Comparison of ENCODE assay signal across 11 cellular contexts in genomic region chr12:6205144-6205539, GRCh38. TPM values are rescaled to one million over a fixed set of nuclear protein-coding genes. Genes with fewer than 3 reads are reported as not detected.
A peak's percentile ranks its signal among the peaks of the same experiment; 100 is the strongest.
DNase-seq lines count a peak whose midpoint lies in the region; ATAC-seq and TF ChIP-seq lines count a peak whose summit lies in the region.
"Had no signal": no experiment of that assay in that cellular context is flagged by ENCODE, and none has a peak within 500 bp of the region (broad histone marks: within the 10 kb centered on the region; RNA-seq: fewer than 3 reads in every experiment).

No MANE protein-coding gene starts in this region.

- peaks cover 72% of the 10 kb centered on the region for H3K36me3 ChIP-seq in BLaER1
- H3K36me3 ChIP-seq in heart right ventricle = peaks cover 0 to 20% (median 0%) of the 10 kb centered on the region in 9 donors
- no peaks in the 10 kb centered on the region for H3K36me3 ChIP-seq in ovary

- intact Hi-C loops in heart right ventricle (cut with DNase I) = loop anchor here in 2 of 10 donors (2.0 kb wide), 2 partner anchors 22 to 26 kb away; no protein-coding TSS in a partner anchor
- intact Hi-C loops in ovary (cut with DNase I) = no loop called here

- no peaks in the 10 kb centered on the region for H3K9me3 ChIP-seq in BLaER1
- H3K9me3 ChIP-seq in heart right ventricle = no peaks in the 10 kb centered on the region
- no peaks in the 10 kb centered on the region for H3K9me3 ChIP-seq in ovary
- H3K9me3 ChIP-seq: body of pancreas had no signal

- peak overlapping the region; percentile 99 for H3K27ac ChIP-seq in BLaER1
- H3K27ac ChIP-seq in VCaP = peak overlapping the region; percentile 46
- H3K27ac ChIP-seq in heart right ventricle = peak overlapping the region; percentile 55 to 99 (median 92)
- peak overlapping the region in 1 of 2 donors; percentile 21 for H3K27ac ChIP-seq in ovary

- DNase-seq in heart right ventricle = peak; percentile 71 to 79
- DNase-seq in ovary = peak; percentile 67 to 79 (median 74)
- no peak for DNase-seq in effector CD8-positive, alpha-beta T cell (lab: John Stamatoyannopoulos, UW)
- DNase-seq: activated CD4-positive, alpha-beta T cell treated with anti-CD3 and anti-CD28 coated beads, Interleukin-2, amount 10 ng/mL, durations not matched to agents 7 days and 5 days; stimulated activated CD4-positive, alpha-beta T cell treated with anti-CD3 and anti-CD28 coated beads, Interleukin-2, amount 100 ng/mL, for 24 hours had no signal

- H3K27me3 ChIP-seq in BLaER1 (no peaks in the 10 kb centered on the region), heart right ventricle (peaks cover 0 to 22% (median 0%) of the 10 kb centered on the region in 7 donors), ovary (no peaks in the 10 kb centered on the region)
- H3K27me3 ChIP-seq: body of pancreas had no signal

- peaks cover 16% of the 10 kb centered on the region for H4K20me1 ChIP-seq in BLaER1

- no peak for TF ChIP-seq EP300 in ovary (IDR thresholded peaks at IDR 0.05)

- peak overlapping the region; percentile 100 for H3K4me2 ChIP-seq in BLaER1

- peak overlapping the region; percentile 99 for H3K9ac ChIP-seq in BLaER1

- WGBS in heart right ventricle, 2 donors = 21 to 25% methylated on average over 8 of the region's 8 CpGs
- 23 to 33% (median 31%) methylated on average over 8 of the region's 8 CpGs for WGBS in ovary, 3 donors

- peak; percentile 65 to 80 (median 72) for ATAC-seq in heart right ventricle
- no peak for ATAC-seq in GM21447 (IDR thresholded peaks at IDR 0.05; ENCODE audit: unreplicated experiment)
- no peak for ATAC-seq in GM21529 (IDR thresholded peaks at IDR 0.05; ENCODE audit: unreplicated experiment)
- no peak for ATAC-seq in HG02870 (IDR thresholded peaks at IDR 0.05; ENCODE audit: unreplicated experiment)
- ATAC-seq: body of pancreas had no signal

- H3K4me1 ChIP-seq in BLaER1 = peaks cover 77% of the 10 kb centered on the region
- peaks cover 28 to 99% (median 69%) of the 10 kb centered on the region in 9 donors for H3K4me1 ChIP-seq in heart right ventricle
- peaks cover 4% of the 10 kb centered on the region for H3K4me1 ChIP-seq in ovary (ENCODE audit: insufficient read depth)

- TF ChIP-seq POLR2A in ovary (IDR thresholded peaks at IDR 0.05) = no peak

- no peak for TF ChIP-seq CTCF in VCaP (conservative IDR thresholded peaks at IDR 0.05)
- peak in 1 of 9 donors; percentile 13 for TF ChIP-seq CTCF in heart right ventricle (IDR thresholded peaks at IDR 0.05)
- TF ChIP-seq CTCF in ovary (IDR thresholded peaks at IDR 0.05) = no peak

- peak overlapping the region; percentile 100 for H3K4me3 ChIP-seq in BLaER1
- peak overlapping the region in 6 of 10 donors; percentile 7 to 99 (median 52) for H3K4me3 ChIP-seq in heart right ventricle
- no peak overlapping the region for H3K4me3 ChIP-seq in ovary
- H3K4me3 ChIP-seq: body of pancreas had no signal

RNA-seq across cellular contexts. Expression of gene CD9, which starts 4.9 kb away (rescaled TPM):
- 10 to 100 TPM; 24.8 to 70.4 (median 52.8) TPM for total RNA-seq in heart right ventricle
- polyA plus RNA-seq in heart right ventricle = 100 to 1,000 TPM in 1 of 2 donors, 10 to 100 TPM in 1; 52.3 to 109 TPM
- 100 to 1,000 TPM in 1 of 7 donors, 10 to 100 TPM in 6; 23.9 to 372 (median 49.2) TPM for total RNA-seq in ovary
- 100 to 1,000 TPM in 1 of 2 donors, 10 to 100 TPM in 1; 67.0 to 244 TPM for polyA plus RNA-seq in ovary

Comparison
In these comparisons a context has a peak if more than half of its experiments do, and no peak if none do; other contexts are left out.
1. ATAC-seq: peak in heart right ventricle (8 of 8); none in GM21447 (single experiment), GM21529 (single experiment) and HG02870 (single experiment).